Comparison of ENCODE assay signal across 9 cellular contexts in the genomic region with DNA sequence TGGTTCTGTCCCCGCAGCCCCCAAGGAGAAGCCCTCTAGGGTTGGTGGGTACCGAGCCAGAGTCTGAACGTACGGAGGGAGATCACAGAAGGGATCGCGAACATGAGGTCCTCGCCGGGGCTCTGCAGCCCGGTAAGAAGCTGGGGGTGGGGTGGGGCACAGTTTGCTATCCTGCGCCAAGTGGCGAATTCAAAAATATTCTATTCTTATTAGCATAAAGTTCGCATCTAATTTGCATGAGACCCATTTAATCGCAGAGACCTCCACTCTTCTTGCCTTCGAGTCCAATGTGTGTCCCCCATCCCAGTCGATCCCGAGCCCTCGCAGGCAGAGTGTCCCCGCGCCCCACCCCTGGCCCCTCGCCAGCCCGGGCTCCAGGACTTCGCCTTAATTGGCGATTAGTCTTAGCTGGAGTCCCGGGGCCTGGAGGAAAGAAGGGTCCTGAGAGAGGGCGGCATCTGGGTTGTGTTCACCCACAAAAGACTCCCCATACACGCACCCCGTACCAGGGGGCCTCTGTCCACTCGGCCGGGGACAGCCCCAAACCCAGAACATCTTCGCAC. TPM values are rescaled to one million over a fixed set of nuclear protein-coding genes. Genes with fewer than 3 reads are reported as not detected.
DNase-seq lines count a peak whose midpoint lies in the region; ATAC-seq, FAIRE-seq and TF ChIP-seq lines count a peak whose summit lies in the region.
"Had no signal": no experiment of that assay in that cellular context is flagged by ENCODE, and none has a peak within 500 bp of the region (broad histone marks: within the 10 kb centered on the region; RNA-seq: fewer than 3 reads in every experiment).

No MANE protein-coding gene starts in this region.

- no peaks in the 10 kb centered on the region for H3K9me3 Mint-ChIP-seq in Caco-2 (ENCODE audit: unreplicated experiment)

- H3K9me3 ChIP-seq in Caco-2 (no peaks in the 10 kb centered on the region), SK-N-MC (ENCODE audit: low read depth, low read length) (no peaks in the 10 kb centered on the region), gastroesophageal sphincter (no peaks in the 10 kb centered on the region)

- CTCF ChIA-PET in Caco-2 (lab: Charles Lee) = interaction anchor here (0.6 to 0.9 kb wide), 2 partner anchors 22 to 31 kb away, joined by 4 read pairs; a partner anchor contains a TSS

- no peak for TF ChIP-seq EP300 in gastroesophageal sphincter (IDR thresholded peaks at IDR 0.05)

- TF ChIP-seq CTCF in Caco-2 (IDR thresholded peaks at IDR 0.05; ENCODE audit: insufficient read depth in 1 of 2, low read depth in 1 of 2, low read length in 1 of 2, severe bottlenecking in 1 of 2, unreplicated experiment in 1 of 2) (no peak), gastroesophageal sphincter (IDR thresholded peaks at IDR 0.05) (peak in 1 of 4 experiments; percentile 7)

- TF ChIP-seq POLR2A in gastroesophageal sphincter (IDR thresholded peaks at IDR 0.05) = peak; percentile 13 to 21

- H3K27ac ChIP-seq in SK-N-MC (peak overlapping the region; percentile 81), gastroesophageal sphincter (peak overlapping the region; percentile 91 to 99 (median 97))
- H3K27ac ChIP-seq: HL-60 had no signal

- peak overlapping the region; percentile 75 for H3K9ac ChIP-seq in SK-N-MC (ENCODE audit: insufficient read length)

- H3K4me3 Mint-ChIP-seq in Caco-2 (ENCODE audit: unreplicated experiment) = peak overlapping the region; percentile 54

- no peak overlapping the region for H3K27ac Mint-ChIP-seq in Caco-2 (ENCODE audit: unreplicated experiment)

- H3K4me3 ChIP-seq in Caco-2 (ENCODE audit: low read depth, low read length) = peak overlapping the region; percentile 74; the same call in 1 of the 2 replicates
- H3K4me3 ChIP-seq in SK-N-MC = peak overlapping the region; percentile 92
- peak overlapping the region; percentile 89 to 95 for H3K4me3 ChIP-seq in gastroesophageal sphincter

- ATAC-seq in gastroesophageal sphincter (peak; percentile 76), HG03469 (IDR thresholded peaks at IDR 0.05; ENCODE audit: unreplicated experiment) (no peak)

- BruUV-seq in Caco-2 (replicated peaks; lab: Mats Ljungman, UMichigan) = no TSS peak

- DNase-seq in Caco-2 = no peak
- no peak for DNase-seq in SK-N-MC (ENCODE audit: low read depth, low spot score)
- peak; percentile 89 for DNase-seq in posterior vena cava (ENCODE audit: low spot score)
- DNase-seq in HTR-8/SVneo (ENCODE audit: insufficient read length, low spot score) = no peak
- DNase-seq in amniotic stem cell (lab: John Stamatoyannopoulos, UW) = no peak
- no peak for DNase-seq in stimulated activated naive CD4-positive, alpha-beta T cell treated with Interleukin-2 at 50 U/mL for 16 hours (lab: John Stamatoyannopoulos, UW)

- H3K36me3 Mint-ChIP-seq in Caco-2 (ENCODE audit: insufficient read depth, unreplicated experiment) = no peaks in the 10 kb centered on the region

- H3K27me3 ChIP-seq in Caco-2 (replicated peaks; ENCODE audit: control insufficient read depth, insufficient read depth, low read length) (no peaks in the 10 kb centered on the region), gastroesophageal sphincter (peaks cover 10% of the 10 kb centered on the region)

- intact Hi-C loops in Caco-2 (cut with micrococcal nuclease; ENCODE audit: unreplicated experiment) = no loop called here
- intact Hi-C loops in posterior vena cava (cut with DNase I) = no loop called here

- POLR2A ChIA-PET in Caco-2 (lab: Charles Lee) = no interaction called here

- 11% methylated on average over 19 of the region's 30 CpGs; no CpG with 5 or more reads in 1 of the 2 donors for WGBS in gastroesophageal sphincter (ENCODE audit: low coverage in 1 of 2), 2 donors

- no peaks in the 10 kb centered on the region; the same call in 1 of the 2 replicates for H3K36me3 ChIP-seq in Caco-2 (ENCODE audit: control insufficient read depth, insufficient read depth, low read length)
- peaks cover 7% of the 10 kb centered on the region; the same call in 1 of the 2 replicates for H3K36me3 ChIP-seq in SK-N-MC (ENCODE audit: insufficient read depth, low read length)
- peaks cover 0 to 51% of the 10 kb centered on the region in 2 donors for H3K36me3 ChIP-seq in gastroesophageal sphincter

- H3K4me1 ChIP-seq in Caco-2 (no peaks in the 10 kb centered on the region), gastroesophageal sphincter (peaks cover 0 to 95% (median 30%) of the 10 kb centered on the region in 3 donors)

- FAIRE-seq in HTR-8/SVneo (lab: Jason Lieb, UNC) = no peak

- H3K27me3 Mint-ChIP-seq in Caco-2 (ENCODE audit: insufficient read depth, unreplicated experiment) = no peaks in the 10 kb centered on the region

- no peaks in the 10 kb centered on the region for H3K4me1 Mint-ChIP-seq in Caco-2 (ENCODE audit: low read depth, unreplicated experiment)

RNA-seq across cellular contexts. Expression of a gene that starts 0.6 kb away (rescaled TPM):
- total RNA-seq in Caco-2 (2022) = 5.2 and 5.5 TPM in 2 replicates
- total RNA-seq in gastroesophageal sphincter = 100 to 1,000 TPM; 116 to 140 (median 128) TPM
- total RNA-seq in posterior vena cava = 10 to 100 TPM; 78.8 to 82.8 TPM

RNA-seq across cellular contexts. Expression of a gene that starts 6.0 kb away (rescaled TPM):
- total RNA-seq in Caco-2 (2022) (17.4 and 20.4 TPM in 2 replicates), gastroesophageal sphincter (10 to 100 TPM; 34.6 to 70.2 (median 53.2) TPM), posterior vena cava (10 to 100 TPM; 32.4 to 35.6 TPM)

RNA-seq across cellular contexts. Expression of a gene that starts 19.6 kb away (rescaled TPM):
- total RNA-seq in Caco-2 (2022) (42.0 and 48.0 TPM in 2 replicates), gastroesophageal sphincter (10 to 100 TPM; 21.7 to 38.7 (median 33.1) TPM), posterior vena cava (10 to 100 TPM; 26.0 to 27.4 TPM)

RNA-seq across cellular contexts. Expression of a gene that starts 22.4 kb away (rescaled TPM):
- 4.2 and 5.7 TPM in 2 replicates for total RNA-seq in Caco-2 (2022)
- total RNA-seq in gastroesophageal sphincter = 10 to 100 TPM in 1 of 4 donors, 1 to 10 TPM in 3; 2.3 to 10.1 (median 5.0) TPM
- total RNA-seq in posterior vena cava = 1 to 10 TPM; 4.3 to 6.0 TPM

Comparison
In these comparisons a context has a peak if more than half of its experiments do, and no peak if none do; other contexts are left out.
1. RNA of a gene that starts 0.6 kb away (total RNA-seq): 116 to 140 TPM in gastroesophageal sphincter and 78.8 to 82.8 TPM in posterior vena cava; 5.2 to 5.5 TPM in Caco-2; every median in the first group is over 10 times any median in the second.
2. Peak in every context shown above with its lines, with median percentiles within 50 percentile points of each other: H3K4me3 ChIP-seq.